In the genomic region with DNA sequence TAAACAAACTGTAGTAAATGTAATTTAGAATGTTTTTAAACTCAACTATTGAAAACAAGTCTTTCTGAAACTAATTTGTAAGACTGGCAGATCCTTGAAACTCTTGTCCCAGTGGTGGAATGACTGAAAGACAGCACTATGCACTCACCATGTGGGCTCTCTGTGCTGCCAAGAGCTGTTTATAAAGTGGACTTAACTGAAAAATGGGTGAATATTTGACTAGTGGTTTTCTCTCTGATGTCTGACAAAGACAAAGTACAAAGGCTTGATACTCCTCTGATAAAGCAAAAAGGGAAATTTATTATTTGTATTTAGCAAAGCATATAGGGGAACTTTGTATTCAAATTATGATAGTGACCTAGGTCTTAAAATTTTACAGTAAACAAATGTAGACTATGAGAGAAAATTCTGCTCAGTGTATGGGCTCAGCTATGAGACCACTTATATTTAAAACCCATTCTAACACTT, we compare ENCODE assay signal across 12 cellular contexts.
DNase-seq lines count a peak whose midpoint lies in the region; ATAC-seq and TF ChIP-seq lines count a peak whose summit lies in the region.
"Had no signal": no experiment of that assay in that cellular context is flagged by ENCODE, and none has a peak within 500 bp of the region (broad histone marks: within the 10 kb centered on the region; RNA-seq: fewer than 3 reads in every experiment).

No MANE protein-coding gene starts in this region.

- no peaks in the 10 kb centered on the region for H3K36me3 ChIP-seq in right lobe of liver

- ATAC-seq in HG03159 (IDR thresholded peaks at IDR 0.05; ENCODE audit: unreplicated experiment) (peak; percentile 46), right lobe of liver (peak; percentile 50 to 85 (median 79)), HG03045 (IDR thresholded peaks at IDR 0.05; ENCODE audit: unreplicated experiment) (no peak)
- ATAC-seq: activated T-cell treated with anti-CD3 and anti-CD28 coated beads, Interleukin-2, amount 50 U/mL, for 4 hours had no signal

- no peak overlapping the region for H3K27ac ChIP-seq in right lobe of liver

- intact Hi-C loops in right lobe of liver (cut with DNase I) = no loop called here

- in situ Hi-C loops in astrocyte of the spinal cord (cut with HindIII; ENCODE audit: low sequenced_read_pairs) = no loop called here

- no peaks in the 10 kb centered on the region for H3K27me3 ChIP-seq in right lobe of liver

- DNase-seq in DMS53 treated with DMSO at 0.1 percent for 48 hours (lab: John Stamatoyannopoulos, UW; ENCODE audit: unreplicated experiment) (peak; percentile 10), astrocyte of the spinal cord (ENCODE audit: low read depth, low spot score) (peak; percentile 74), right lobe of liver (no peak), NCI-H2227 treated with DMSO at 0.1 percent for 48 hours (lab: John Stamatoyannopoulos, UW) (no peak), T1000 (lab: John Stamatoyannopoulos, UW) (no peak)
- DNase-seq in activated CD8-positive, alpha-beta memory T cell treated with anti-CD3 and anti-CD28 coated beads, Interleukin-2, amount 50 U/mL, for 48 hours = no peak
- DNase-seq: activated T-cell treated with anti-CD3 and anti-CD28 coated beads, Interleukin-2, amount 50 U/mL, for 4 hours; CD4-positive, CD25-positive, alpha-beta regulatory T cell; cortex of kidney; NCI-H510A treated with DMSO at 0.1 percent for 48 hours had no signal

- TF ChIP-seq CTCF in astrocyte of the spinal cord (IDR thresholded peaks at IDR 0.05; ENCODE audit: low read depth, low read length) (no peak), right lobe of liver (IDR thresholded peaks at IDR 0.05) (no peak)

- peaks cover 0 to 15% (median 0%) of the 10 kb centered on the region in 4 donors for H3K4me1 ChIP-seq in right lobe of liver

- TF ChIP-seq POLR2A in right lobe of liver (IDR thresholded peaks at IDR 0.05) = no peak

- peaks cover 0 to 5% (median 0%) of the 10 kb centered on the region in 4 donors for H3K9me3 ChIP-seq in right lobe of liver

- no peak overlapping the region for H3K4me3 ChIP-seq in astrocyte of the spinal cord (ENCODE audit: low read depth, low read length)
- H3K4me3 ChIP-seq in right lobe of liver = no peak overlapping the region

Comparison
In these comparisons a context has a peak if more than half of its experiments do, and no peak if none do; other contexts are left out.
1. DNase-seq: peak in DMS53 treated with DMSO at 0.1 percent for 48 hours (single experiment) and astrocyte of the spinal cord (single experiment); none in right lobe of liver (0 of 3), activated CD8-positive, alpha-beta memory T cell treated with anti-CD3 and anti-CD28 coated beads, Interleukin-2, amount 50 U/mL, for 48 hours (single experiment), NCI-H2227 treated with DMSO at 0.1 percent for 48 hours (single experiment) and T1000 (single experiment).